18 cellular contexts compared by ENCODE assay signal in genomic region chr19:3586707-3587346, GRCh38. TPM values are rescaled to one million over a fixed set of nuclear protein-coding genes. Genes with fewer than 3 reads are reported as not detected.
DNase-seq lines count a peak whose midpoint lies in the region; ATAC-seq, FAIRE-seq and TF ChIP-seq lines count a peak whose summit lies in the region.
"Had no signal": no experiment of that assay in that cellular context is flagged by ENCODE, and none has a peak within 500 bp of the region (broad histone marks: within the 10 kb centered on the region; RNA-seq: fewer than 3 reads in every experiment).

No MANE protein-coding gene starts in this region.

- H3K36me3 ChIP-seq in right lobe of liver: no peaks in the 10 kb centered on the region
- H3K36me3 ChIP-seq in HepG2 (replicated peaks in 1 of 2; ENCODE audit: control insufficient read depth in 1 of 2, insufficient read depth in 2 of 2, low read length in 2 of 2): no peaks in the 10 kb centered on the region
- no peaks in the 10 kb centered on the region for H3K36me3 ChIP-seq in lower lobe of right lung
- H3K36me3 ChIP-seq: colonic mucosa, tibial nerve had no signal

- H3K79me2 ChIP-seq in HepG2 (ENCODE audit: insufficient read depth, low read length): no peaks in the 10 kb centered on the region

- H3K9me3 ChIP-seq in right lobe of liver (no peaks in the 10 kb centered on the region), HepG2 (ENCODE audit: low read length) (no peaks in the 10 kb centered on the region), lower lobe of right lung (no peaks in the 10 kb centered on the region)
- H3K9me3 ChIP-seq: colonic mucosa, tibial nerve had no signal

- peaks cover 0 to under 1% (median 0%) of the 10 kb centered on the region in 4 donors for H3K4me1 ChIP-seq in right lobe of liver
- no peaks in the 10 kb centered on the region for H3K4me1 ChIP-seq in HepG2 (ENCODE audit: insufficient read depth, low read length)
- peaks cover 10% of the 10 kb centered on the region for H3K4me1 ChIP-seq in lower lobe of right lung
- H3K4me1 ChIP-seq: colonic mucosa had no signal

- no peak overlapping the region for H2AFZ ChIP-seq in HepG2 (ENCODE audit: low read length)

- in situ Hi-C loops in HepG2 (cut with HindIII; ENCODE audit: extremely low pct_ligation_motif_present, low pct_unique_long_range_greater_than_20kb): no loop called here

- no peak for TF ChIP-seq POLR2A in right lobe of liver (IDR thresholded peaks at IDR 0.05)
- no peak for TF ChIP-seq POLR2A in HepG2 (IDR thresholded peaks at IDR 0.05; ENCODE audit: insufficient read depth in 1 of 2, low read depth in 2 of 2, low read length in 2 of 2)

- H3K9ac ChIP-seq in HepG2 (ENCODE audit: insufficient read depth, low read depth, low read length): no peak overlapping the region

- no peak overlapping the region for H3K4me2 ChIP-seq in HepG2 (ENCODE audit: low read depth, low read length)

- ATAC-seq in right lobe of liver (peak in 3 of 4 donors; percentile 13 to 35 (median 16)), HepG2 (no peak), lower lobe of right lung (peak; percentile 20 to 24), HG02885 (IDR thresholded peaks at IDR 0.05; ENCODE audit: poor library complexity, unreplicated experiment) (no peak), GM21825 (IDR thresholded peaks at IDR 0.05; ENCODE audit: unreplicated experiment) (no peak), HG02759 (IDR thresholded peaks at IDR 0.05; ENCODE audit: unreplicated experiment) (no peak)
- ATAC-seq: activated CD4-positive, CD25-positive, alpha-beta regulatory T cell treated with anti-CD3 and anti-CD28 coated beads, Interleukin-2, amount 50 U/mL, for 24 hours; stimulated activated memory B cell treated with anti-CD40 and anti-IgM and Interleukin-4, amounts not matched to agents 10 μg/mL and 1 μg/mL and 100 μg/mL, for 72 hours had no signal

- BruUV-seq in HepG2 (replicated peaks; lab: Mats Ljungman, UMichigan): no TSS peak

- H3K27me3 ChIP-seq in right lobe of liver (no peaks in the 10 kb centered on the region), HepG2 (ENCODE audit: control insufficient read depth in 1 of 2, insufficient read depth in 2 of 2, low read length in 2 of 2) (peaks cover 3 to 23% of the 10 kb centered on the region in 2 experiments; a peak in 4 of 5 replicates), lower lobe of right lung (ENCODE audit: low read depth) (peaks cover 25% of the 10 kb centered on the region)

- POLR2A ChIA-PET in HepG2 (lab: Yijun Ruan, JAX): no interaction called here

- H3K4me3 ChIP-seq in right lobe of liver (no peak overlapping the region), HepG2 (replicated peaks in 1 of 3; ENCODE audit: insufficient read depth in 1 of 3, low read depth in 2 of 3, low read length in 3 of 3) (no peak overlapping the region), lower lobe of right lung (no peak overlapping the region)
- H3K4me3 ChIP-seq: colonic mucosa had no signal

- TF ChIP-seq CTCF in right lobe of liver (IDR thresholded peaks at IDR 0.05) (no peak), HepG2 (CRISPR knock-in tag; IDR thresholded peaks at IDR 0.05) (no peak), lower lobe of right lung (IDR thresholded peaks at IDR 0.05) (no peak)

- no peak for DNase-seq in right lobe of liver
- no peak for DNase-seq in HepG2 (ENCODE audit: low spot score)
- DNase-seq in astrocyte of the hippocampus (ENCODE audit: low read depth, low spot score): peak; percentile 17
- DNase-seq in lower lobe of right lung: no peak
- DNase-seq: AML-193, colonic mucosa, GOT3, NCI-H1417 treated with DMSO at 0.1 percent for 48 hours, NCI-H774 had no signal

- CTCF ChIA-PET in HepG2 (lab: Yijun Ruan, JAX; ENCODE audit: low intra/inter-chr PET ratio, low total read pairs): interaction anchor here (1.4 kb wide), 1 partner anchor 42 kb away, joined by 5 read pairs; no protein-coding TSS in a partner anchor

- TF ChIP-seq EP300 in HepG2 (IDR thresholded peaks at IDR 0.05; ENCODE audit: low read depth in 2 of 2, low read length in 2 of 2): no peak
- TF ChIP-seq EP300 in HepG2 (CRISPR knock-in tag; IDR thresholded peaks at IDR 0.05; ENCODE audit: borderline replicate concordance): no peak

- WGBS in right lobe of liver (ENCODE audit: insufficient coverage, low coverage, low lambda C conversion rate, missing lambda C conversion rate): 49% methylated on average over 4 of the region's 31 CpGs
- 34% methylated on average over 16 of the region's 31 CpGs for WGBS in HepG2 (ENCODE audit: low lambda C conversion rate)

- no peak for TF ChIP-seq RAD21 in HepG2 (CRISPR knock-in tag; IDR thresholded peaks at IDR 0.05)

- FAIRE-seq in HepG2 (lab: Jason Lieb, UNC): no peak
- FAIRE-seq: endometrium, HTR-8/SVneo had no signal

- intact Hi-C loops in right lobe of liver (cut with DNase I) (no loop called here), HepG2 (cut with micrococcal nuclease; ENCODE audit: unreplicated experiment) (no loop called here), lower lobe of right lung (cut with DNase I) (no loop called here)

- H4K20me1 ChIP-seq in HepG2 (ENCODE audit: insufficient read depth, low read length): no peaks in the 10 kb centered on the region

- H3K27ac ChIP-seq in right lobe of liver: no peak overlapping the region
- H3K27ac ChIP-seq in HepG2 (ENCODE audit: extremely low read length, insufficient read depth, low read length): no peak overlapping the region
- no peak overlapping the region for H3K27ac ChIP-seq in lower lobe of right lung
- H3K27ac ChIP-seq: colonic mucosa had no signal

RNA-seq across cellular contexts. Expression of gene GIPC3, which starts 1.5 kb away (rescaled TPM):
- 1 to 10 TPM in 2 of 6 experiments, under 1 TPM in 4; 0.51 to 1.6 (median 0.80) TPM for total RNA-seq in right lobe of liver
- total RNA-seq in HepG2 (2016; rRNA removed; fragmentation: Illumina TruSeq; extraction: Trizol): not detected in 2 replicates
- not detected in 2 replicates for total RNA-seq in HepG2 (2016; cell fraction: cytosol; rRNA removed; fragmentation: Illumina TruSeq; extraction: Trizol; ENCODE audit: low read depth)
- total RNA-seq in HepG2 (2016; cell fraction: insoluble cytoplasmic fraction; rRNA removed; fragmentation: Illumina TruSeq; extraction: Trizol): not detected in 2 replicates
- total RNA-seq in HepG2 (2016; cell fraction: membrane; rRNA removed; fragmentation: Illumina TruSeq; extraction: Trizol): not detected in 2 replicates
- not detected in 2 replicates for total RNA-seq in HepG2 (2016; cell fraction: nucleus; rRNA removed; fragmentation: Illumina TruSeq; extraction: Trizol)
- polyA plus RNA-seq in HepG2 (2011; rRNA removed): 0.05 and 0.08 TPM in 2 replicates
- 0.01 and 0.03 TPM in 2 replicates for polyA plus RNA-seq in HepG2 (2011; cell fraction: cytosol; rRNA removed)
- polyA plus RNA-seq in HepG2 (2011; cell fraction: nucleus; rRNA removed): 0.14 and 0.17 TPM in 2 replicates
- 0.04 TPM in 1 of 2 replicates, not detected in the other for polyA plus RNA-seq in HepG2 (2012)
- polyA plus RNA-seq in HepG2 (2016; cell fraction: cytosol; fragmentation: Illumina TruSeq; extraction: Trizol; ENCODE audit: low read depth): not detected in 2 replicates
- polyA plus RNA-seq in HepG2 (2016; cell fraction: insoluble cytoplasmic fraction; fragmentation: Illumina TruSeq; extraction: Trizol; ENCODE audit: low read depth): not detected in 2 replicates
- polyA plus RNA-seq in HepG2 (2016; cell fraction: membrane; fragmentation: Illumina TruSeq; extraction: Trizol; ENCODE audit: low read depth): not detected in 2 replicates
- not detected in 2 replicates for polyA plus RNA-seq in HepG2 (2016; cell fraction: nucleus; fragmentation: Illumina TruSeq; extraction: Trizol; ENCODE audit: insufficient read depth, low read depth)
- polyA minus RNA-seq in HepG2 (2011; rRNA and poly(A)+ RNA removed; ENCODE audit: low replicate concordance): 0.02 and 5.9 TPM in 2 replicates
- not detected in 2 replicates for polyA minus RNA-seq in HepG2 (2011; cell fraction: cytosol; rRNA and poly(A)+ RNA removed)
- not detected in 2 replicates for polyA minus RNA-seq in HepG2 (2011; cell fraction: nucleus; rRNA and poly(A)+ RNA removed)
- total RNA-seq in lower lobe of right lung: 4.2 TPM
- total RNA-seq: renal cortical epithelial cell had no signal

RNA-seq across cellular contexts. Expression of gene HMG20B, which starts 14.1 kb away (rescaled TPM):
- total RNA-seq in right lobe of liver (10 to 100 TPM; 30.7 to 58.6 (median 33.3) TPM), HepG2 (2016; rRNA removed; fragmentation: Illumina TruSeq; extraction: Trizol) (23.0 and 29.2 TPM in 2 replicates), lower lobe of right lung (60.9 TPM)
- total RNA-seq in HepG2 (2016; cell fraction: cytosol; rRNA removed; fragmentation: Illumina TruSeq; extraction: Trizol; ENCODE audit: low read depth): 26.2 and 31.3 TPM in 2 replicates
- total RNA-seq in HepG2 (2016; cell fraction: insoluble cytoplasmic fraction; rRNA removed; fragmentation: Illumina TruSeq; extraction: Trizol): 26.2 and 29.0 TPM in 2 replicates
- 40.2 and 42.4 TPM in 2 replicates for total RNA-seq in HepG2 (2016; cell fraction: membrane; rRNA removed; fragmentation: Illumina TruSeq; extraction: Trizol)
- 17.0 TPM in 2 replicates for total RNA-seq in HepG2 (2016; cell fraction: nucleus; rRNA removed; fragmentation: Illumina TruSeq; extraction: Trizol)
- 23.9 and 24.8 TPM in 2 replicates for polyA plus RNA-seq in HepG2 (2011; rRNA removed)
- 17.7 and 28.8 TPM in 2 replicates for polyA plus RNA-seq in HepG2 (2011; cell fraction: cytosol; rRNA removed)
- polyA plus RNA-seq in HepG2 (2011; cell fraction: nucleus; rRNA removed): 73.5 and 97.4 TPM in 2 replicates
- 19.0 and 22.8 TPM in 2 replicates for polyA plus RNA-seq in HepG2 (2012)
- polyA plus RNA-seq in HepG2 (2016; cell fraction: cytosol; fragmentation: Illumina TruSeq; extraction: Trizol; ENCODE audit: low read depth): 33.9 and 35.6 TPM in 2 replicates
- polyA plus RNA-seq in HepG2 (2016; cell fraction: insoluble cytoplasmic fraction; fragmentation: Illumina TruSeq; extraction: Trizol; ENCODE audit: low read depth): 36.6 TPM in 2 replicates
- polyA plus RNA-seq in HepG2 (2016; cell fraction: membrane; fragmentation: Illumina TruSeq; extraction: Trizol; ENCODE audit: low read depth): 38.7 and 44.5 TPM in 2 replicates
- 80.7 and 81.4 TPM in 2 replicates for polyA plus RNA-seq in HepG2 (2016; cell fraction: nucleus; fragmentation: Illumina TruSeq; extraction: Trizol; ENCODE audit: insufficient read depth, low read depth)
- 13.9 and 67.7 TPM in 2 replicates for polyA minus RNA-seq in HepG2 (2011; rRNA and poly(A)+ RNA removed; ENCODE audit: low replicate concordance)
- polyA minus RNA-seq in HepG2 (2011; cell fraction: cytosol; rRNA and poly(A)+ RNA removed): 10.8 and 16.1 TPM in 2 replicates
- polyA minus RNA-seq in HepG2 (2011; cell fraction: nucleus; rRNA and poly(A)+ RNA removed): 8.7 and 9.7 TPM in 2 replicates

RNA-seq across cellular contexts. Expression of gene TBXA2R, which starts 19.8 kb away (rescaled TPM):
- total RNA-seq in right lobe of liver: 10 to 100 TPM in 1 of 6 experiments, 1 to 10 TPM in 5; 2.8 to 10.4 (median 4.7) TPM
- total RNA-seq in HepG2 (2016; rRNA removed; fragmentation: Illumina TruSeq; extraction: Trizol): not detected in 2 replicates
- total RNA-seq in HepG2 (2016; cell fraction: cytosol; rRNA removed; fragmentation: Illumina TruSeq; extraction: Trizol; ENCODE audit: low read depth): not detected in 2 replicates
- not detected in 2 replicates for total RNA-seq in HepG2 (2016; cell fraction: insoluble cytoplasmic fraction; rRNA removed; fragmentation: Illumina TruSeq; extraction: Trizol)
- not detected in 2 replicates for total RNA-seq in HepG2 (2016; cell fraction: membrane; rRNA removed; fragmentation: Illumina TruSeq; extraction: Trizol)
- total RNA-seq in HepG2 (2016; cell fraction: nucleus; rRNA removed; fragmentation: Illumina TruSeq; extraction: Trizol): not detected in 2 replicates
- 0.05 and 0.09 TPM in 2 replicates for polyA plus RNA-seq in HepG2 (2011; rRNA removed)
- polyA plus RNA-seq in HepG2 (2011; cell fraction: cytosol; rRNA removed): 0.04 TPM in 2 replicates
- 0.11 TPM in 1 of 2 replicates, not detected in the other for polyA plus RNA-seq in HepG2 (2011; cell fraction: nucleus; rRNA removed)
- polyA plus RNA-seq in HepG2 (2012): not detected in 2 replicates
- not detected in 2 replicates for polyA plus RNA-seq in HepG2 (2016; cell fraction: cytosol; fragmentation: Illumina TruSeq; extraction: Trizol; ENCODE audit: low read depth)
- polyA plus RNA-seq in HepG2 (2016; cell fraction: insoluble cytoplasmic fraction; fragmentation: Illumina TruSeq; extraction: Trizol; ENCODE audit: low read depth): not detected in 2 replicates
- not detected in 2 replicates for polyA plus RNA-seq in HepG2 (2016; cell fraction: membrane; fragmentation: Illumina TruSeq; extraction: Trizol; ENCODE audit: low read depth)
- not detected in 2 replicates for polyA plus RNA-seq in HepG2 (2016; cell fraction: nucleus; fragmentation: Illumina TruSeq; extraction: Trizol; ENCODE audit: insufficient read depth, low read depth)
- polyA minus RNA-seq in HepG2 (2011; rRNA and poly(A)+ RNA removed; ENCODE audit: low replicate concordance): 0.20 and 1.3 TPM in 2 replicates
- polyA minus RNA-seq in HepG2 (2011; cell fraction: cytosol; rRNA and poly(A)+ RNA removed): not detected in 2 replicates
- polyA minus RNA-seq in HepG2 (2011; cell fraction: nucleus; rRNA and poly(A)+ RNA removed): not detected in 2 replicates
- 4.9 TPM for total RNA-seq in lower lobe of right lung

RNA-seq across cellular contexts. Expression of gene MFSD12, which starts 29.4 kb away (rescaled TPM):
- 100 to 1,000 TPM in 1 of 6 experiments, 10 to 100 TPM in 5; 23.8 to 114 (median 31.5) TPM for total RNA-seq in right lobe of liver
- 14.0 and 29.1 TPM in 2 replicates for total RNA-seq in HepG2 (2016; rRNA removed; fragmentation: Illumina TruSeq; extraction: Trizol)
- total RNA-seq in HepG2 (2016; cell fraction: cytosol; rRNA removed; fragmentation: Illumina TruSeq; extraction: Trizol; ENCODE audit: low read depth): 9.9 and 10.2 TPM in 2 replicates
- 10.6 and 28.5 TPM in 2 replicates for total RNA-seq in HepG2 (2016; cell fraction: insoluble cytoplasmic fraction; rRNA removed; fragmentation: Illumina TruSeq; extraction: Trizol)
- 19.7 and 20.6 TPM in 2 replicates for total RNA-seq in HepG2 (2016; cell fraction: membrane; rRNA removed; fragmentation: Illumina TruSeq; extraction: Trizol)
- total RNA-seq in HepG2 (2016; cell fraction: nucleus; rRNA removed; fragmentation: Illumina TruSeq; extraction: Trizol): 25.3 and 29.9 TPM in 2 replicates
- 27.2 and 37.0 TPM in 2 replicates for polyA plus RNA-seq in HepG2 (2011; rRNA removed)
- polyA plus RNA-seq in HepG2 (2011; cell fraction: cytosol; rRNA removed): 16.9 and 29.1 TPM in 2 replicates
- 143 and 182 TPM in 2 replicates for polyA plus RNA-seq in HepG2 (2011; cell fraction: nucleus; rRNA removed)
- 21.1 and 40.6 TPM in 2 replicates for polyA plus RNA-seq in HepG2 (2012)
- 12.9 and 14.1 TPM in 2 replicates for polyA plus RNA-seq in HepG2 (2016; cell fraction: cytosol; fragmentation: Illumina TruSeq; extraction: Trizol; ENCODE audit: low read depth)
- 12.6 and 14.9 TPM in 2 replicates for polyA plus RNA-seq in HepG2 (2016; cell fraction: insoluble cytoplasmic fraction; fragmentation: Illumina TruSeq; extraction: Trizol; ENCODE audit: low read depth)
- 19.3 and 20.1 TPM in 2 replicates for polyA plus RNA-seq in HepG2 (2016; cell fraction: membrane; fragmentation: Illumina TruSeq; extraction: Trizol; ENCODE audit: low read depth)
- 55.9 and 62.9 TPM in 2 replicates for polyA plus RNA-seq in HepG2 (2016; cell fraction: nucleus; fragmentation: Illumina TruSeq; extraction: Trizol; ENCODE audit: insufficient read depth, low read depth)
- 76.5 and 865 TPM in 2 replicates for polyA minus RNA-seq in HepG2 (2011; rRNA and poly(A)+ RNA removed; ENCODE audit: low replicate concordance)
- 29.2 and 33.3 TPM in 2 replicates for polyA minus RNA-seq in HepG2 (2011; cell fraction: cytosol; rRNA and poly(A)+ RNA removed)
- 22.5 and 22.8 TPM in 2 replicates for polyA minus RNA-seq in HepG2 (2011; cell fraction: nucleus; rRNA and poly(A)+ RNA removed)
- total RNA-seq in lower lobe of right lung: 80.7 TPM

RNA-seq across cellular contexts. Expression of gene CACTIN, which starts 39.8 kb away (rescaled TPM):
- total RNA-seq in right lobe of liver: 10 to 100 TPM in 4 of 6 experiments, 1 to 10 TPM in 2; 8.4 to 14.9 (median 10.3) TPM
- total RNA-seq in HepG2 (2016; rRNA removed; fragmentation: Illumina TruSeq; extraction: Trizol): 11.1 and 16.6 TPM in 2 replicates
- 2.8 and 3.1 TPM in 2 replicates for total RNA-seq in HepG2 (2016; cell fraction: cytosol; rRNA removed; fragmentation: Illumina TruSeq; extraction: Trizol; ENCODE audit: low read depth)
- total RNA-seq in HepG2 (2016; cell fraction: insoluble cytoplasmic fraction; rRNA removed; fragmentation: Illumina TruSeq; extraction: Trizol): 11.2 and 17.9 TPM in 2 replicates
- 4.7 and 5.6 TPM in 2 replicates for total RNA-seq in HepG2 (2016; cell fraction: membrane; rRNA removed; fragmentation: Illumina TruSeq; extraction: Trizol)
- total RNA-seq in HepG2 (2016; cell fraction: nucleus; rRNA removed; fragmentation: Illumina TruSeq; extraction: Trizol): 9.0 and 11.6 TPM in 2 replicates
- 10.0 and 11.5 TPM in 2 replicates for polyA plus RNA-seq in HepG2 (2011; rRNA removed)
- 6.6 and 11.2 TPM in 2 replicates for polyA plus RNA-seq in HepG2 (2011; cell fraction: cytosol; rRNA removed)
- polyA plus RNA-seq in HepG2 (2011; cell fraction: nucleus; rRNA removed): 31.8 and 41.5 TPM in 2 replicates
- polyA plus RNA-seq in HepG2 (2012): 5.7 and 5.8 TPM in 2 replicates
- 1.7 and 1.8 TPM in 2 replicates for polyA plus RNA-seq in HepG2 (2016; cell fraction: cytosol; fragmentation: Illumina TruSeq; extraction: Trizol; ENCODE audit: low read depth)
- polyA plus RNA-seq in HepG2 (2016; cell fraction: insoluble cytoplasmic fraction; fragmentation: Illumina TruSeq; extraction: Trizol; ENCODE audit: low read depth): 10.2 and 13.0 TPM in 2 replicates
- 3.7 and 4.0 TPM in 2 replicates for polyA plus RNA-seq in HepG2 (2016; cell fraction: membrane; fragmentation: Illumina TruSeq; extraction: Trizol; ENCODE audit: low read depth)
- polyA plus RNA-seq in HepG2 (2016; cell fraction: nucleus; fragmentation: Illumina TruSeq; extraction: Trizol; ENCODE audit: insufficient read depth, low read depth): 28.6 and 30.2 TPM in 2 replicates
- 9.7 and 19.5 TPM in 2 replicates for polyA minus RNA-seq in HepG2 (2011; rRNA and poly(A)+ RNA removed; ENCODE audit: low replicate concordance)
- 5.0 and 5.2 TPM in 2 replicates for polyA minus RNA-seq in HepG2 (2011; cell fraction: cytosol; rRNA and poly(A)+ RNA removed)
- 5.3 and 5.7 TPM in 2 replicates for polyA minus RNA-seq in HepG2 (2011; cell fraction: nucleus; rRNA and poly(A)+ RNA removed)
- total RNA-seq in lower lobe of right lung: 20.3 TPM

Comparison
In these comparisons a context has a peak if more than half of its experiments do, and no peak if none do; other contexts are left out.
1. ATAC-seq: peak in right lobe of liver (3 of 4) and lower lobe of right lung (2 of 2); none in HepG2 (single experiment), HG02885 (single experiment), GM21825 (single experiment) and HG02759 (single experiment).